In genomic region chr22:20388200-20388599, GRCh38 we compare ENCODE assay signal across 25 cellular contexts.
"Had no signal": no experiment of that assay in that cellular context is flagged by ENCODE, and none has a peak within 500 bp of the region (broad histone marks: within the 10 kb centered on the region; RNA-seq: fewer than 3 reads in every experiment).

No MANE protein-coding gene starts in this region.

- H3K27ac ChIP-seq: left lung, ovary, right atrium auricular region, right lobe of liver, stomach, testis, thyroid gland, transverse colon, upper lobe of right lung, uterus had no signal

- H3K27me3 ChIP-seq: ovary, right atrium auricular region, right lobe of liver, testis, thyroid gland, uterus had no signal

- H3K4me3 ChIP-seq: left lung, lung, mucosa of descending colon, ovary, right atrium auricular region, right lobe of liver, smooth muscle cell, stomach, testis, thyroid gland, transverse colon, upper lobe of right lung, uterus had no signal

- ATAC-seq: left colon; left lung; mucosa of descending colon; naive thymus-derived CD4-positive, alpha-beta T cell; natural killer cell treated with Interleukin-12 subunit alpha and Interleukin-12 subunit beta and Interleukin-15 and Interleukin-18, amount 100 ng/mL, for 72 hours; right lobe of liver; stimulated activated naive B cell treated with anti-CD40 and anti-IgM and Interleukin-4, amounts not matched to agents 10 μg/mL and 1 μg/mL and 100 μg/mL, for 72 hours; stimulated activated naive CD8-positive, alpha-beta T cell treated with anti-CD3 and anti-CD28 coated beads, Interleukin-15, Interleukin-2, amounts not matched to agents 100 U/mL and 50 U/mL, for 24 hours; upper lobe of right lung had no signal

- H3K4me2 ChIP-seq: smooth muscle cell had no signal

- FAIRE-seq: keratinocyte had no signal

- H3K9me3 ChIP-seq: left lung, mucosa of descending colon, ovary, right atrium auricular region, right lobe of liver, stomach, testis, thyroid gland, transverse colon, upper lobe of right lung, uterus had no signal

- H3K36me3 ChIP-seq: left lung, ovary, right atrium auricular region, right lobe of liver, stomach, thyroid gland, transverse colon, upper lobe of right lung, uterus had no signal

- H3K4me1 ChIP-seq: testis, transverse colon, upper lobe of right lung, uterus had no signal

- DNase-seq: hippocampal formation; kidney glomerular epithelial cell; left colon; left lung; mesendoderm; midbrain; mucosa of descending colon; naive thymus-derived CD4-positive, alpha-beta T cell; ovary; right lobe of liver; stimulated activated CD4-positive, alpha-beta T cell treated with anti-CD3 and anti-CD28 coated beads, Interleukin-2, amount 100 ng/mL, for 24 hours; stimulated activated CD4-positive, alpha-beta T cell treated with anti-CD3 and anti-CD28 coated beads, Interleukin-4, amount 100 ng/mL, for 1 hour; stimulated activated naive B cell treated with anti-CD40 and anti-IgM and Interleukin-4, amounts not matched to agents 10 μg/mL and 1 μg/mL and 100 μg/mL, for 72 hours; stimulated activated naive CD8-positive, alpha-beta T cell treated with anti-CD3 and anti-CD28 coated beads, Interleukin-15, Interleukin-2, amounts not matched to agents 100 U/mL and 50 U/mL, for 24 hours; stomach; testis; thyroid gland; transverse colon; upper lobe of right lung; uterus had no signal
